ENCODE assay signal across 17 cellular contexts in genomic region chr5:158966691-158967090, GRCh38.
A peak's percentile ranks its signal among the peaks of the same experiment; 100 is the strongest.
DNase-seq lines count a peak whose midpoint lies in the region; ATAC-seq, FAIRE-seq and TF ChIP-seq lines count a peak whose summit lies in the region.
"Had no signal": no experiment of that assay in that cellular context is flagged by ENCODE, and none has a peak within 500 bp of the region (broad histone marks: within the 10 kb centered on the region; RNA-seq: fewer than 3 reads in every experiment).

No MANE protein-coding gene starts in this region.

- H3K4me3 Mint-ChIP-seq in stimulated activated naive B cell treated with anti-CD40 and anti-IgM and Interleukin-4, amounts not matched to agents 10 μg/mL and 1 μg/mL and 100 μg/mL, for 72 hours: no peak overlapping the region
- no peak overlapping the region for H3K4me3 Mint-ChIP-seq in activated T-cell treated with anti-CD3 and anti-CD28 coated beads, Interleukin-2, amount 50 U/mL, for 4 hours
- H3K4me3 Mint-ChIP-seq: GM23338 had no signal

- H3K36me3 Mint-ChIP-seq in stimulated activated naive B cell treated with anti-CD40 and anti-IgM and Interleukin-4, amounts not matched to agents 10 μg/mL and 1 μg/mL and 100 μg/mL, for 72 hours: peaks cover 13 to 51% of the 10 kb centered on the region in 2 donors
- no peaks in the 10 kb centered on the region for H3K36me3 Mint-ChIP-seq in activated T-cell treated with anti-CD3 and anti-CD28 coated beads, Interleukin-2, amount 50 U/mL, for 4 hours (ENCODE audit: insufficient read depth)

- DNase-seq in GM12892 (ENCODE audit: insufficient read length) (no peak), NCI-H2227 treated with DMSO at 0.1 percent for 48 hours (lab: John Stamatoyannopoulos, UW) (peak; percentile 53), fibroblast of peridontal ligament (ENCODE audit: extremely low read depth) (peak; percentile 47), NCI-H1092 (lab: John Stamatoyannopoulos, UW) (no peak), C1 segment of cervical spinal cord (lab: John Stamatoyannopoulos, UW) (no peak)
- DNase-seq in stimulated activated naive B cell treated with anti-CD40 and anti-IgM and Interleukin-4, amounts not matched to agents 10 μg/mL and 1 μg/mL and 100 μg/mL, for 72 hours: no peak
- no peak for DNase-seq in activated T-cell treated with anti-CD3 and anti-CD28 coated beads, Interleukin-2, amount 50 U/mL, for 4 hours
- DNase-seq: NCI-H1105, NCI-H1694 treated with DMSO at 0.1 percent for 48 hours, NCI-H446 treated with DMSO at 0.1 percent for 48 hours, NCI-H748 treated with DMSO at 0.1 percent for 48 hours, SIG-M5 had no signal

- H3K27ac Mint-ChIP-seq in stimulated activated naive B cell treated with anti-CD40 and anti-IgM and Interleukin-4, amounts not matched to agents 10 μg/mL and 1 μg/mL and 100 μg/mL, for 72 hours: peak overlapping the region; percentile 82
- H3K27ac Mint-ChIP-seq: GM23338 had no signal

- H3K9me3 Mint-ChIP-seq in stimulated activated naive B cell treated with anti-CD40 and anti-IgM and Interleukin-4, amounts not matched to agents 10 μg/mL and 1 μg/mL and 100 μg/mL, for 72 hours: no peaks in the 10 kb centered on the region
- no peaks in the 10 kb centered on the region for H3K9me3 Mint-ChIP-seq in activated T-cell treated with anti-CD3 and anti-CD28 coated beads, Interleukin-2, amount 50 U/mL, for 4 hours
- H3K9me3 Mint-ChIP-seq: GM23338 had no signal

- peak; percentile 53 for FAIRE-seq in GM12892 (lab: Jason Lieb, UNC)
- FAIRE-seq: GM12878, HTR-8/SVneo, K562, RCC 7860 had no signal

- no peaks in the 10 kb centered on the region for H3K27me3 Mint-ChIP-seq in stimulated activated naive B cell treated with anti-CD40 and anti-IgM and Interleukin-4, amounts not matched to agents 10 μg/mL and 1 μg/mL and 100 μg/mL, for 72 hours
- peaks cover 8% of the 10 kb centered on the region for H3K27me3 Mint-ChIP-seq in activated T-cell treated with anti-CD3 and anti-CD28 coated beads, Interleukin-2, amount 50 U/mL, for 4 hours (ENCODE audit: low read depth)

- no peak for TF ChIP-seq POLR2A in GM12892 (IDR thresholded peaks at IDR 0.05; ENCODE audit: low read depth, low read length)

- peaks cover 59 to 91% of the 10 kb centered on the region in 2 donors for H3K4me1 Mint-ChIP-seq in stimulated activated naive B cell treated with anti-CD40 and anti-IgM and Interleukin-4, amounts not matched to agents 10 μg/mL and 1 μg/mL and 100 μg/mL, for 72 hours
- no peaks in the 10 kb centered on the region for H3K4me1 Mint-ChIP-seq in activated T-cell treated with anti-CD3 and anti-CD28 coated beads, Interleukin-2, amount 50 U/mL, for 4 hours (ENCODE audit: low read depth)

- ATAC-seq in stimulated activated naive B cell treated with anti-CD40 and anti-IgM and Interleukin-4, amounts not matched to agents 10 μg/mL and 1 μg/mL and 100 μg/mL, for 72 hours (replicated peaks): peak in 1 of 2 donors; percentile 17
- no peak for ATAC-seq in activated T-cell treated with anti-CD3 and anti-CD28 coated beads, Interleukin-2, amount 50 U/mL, for 4 hours
- ATAC-seq: GM23338, K562 had no signal

Comparison
In these comparisons a context has a peak if more than half of its experiments do, and no peak if none do; other contexts are left out.
1. DNase-seq: peak in NCI-H2227 treated with DMSO at 0.1 percent for 48 hours (single experiment) and fibroblast of peridontal ligament (single experiment); none in GM12892 (single experiment), stimulated activated naive B cell treated with anti-CD40 and anti-IgM and Interleukin-4, amounts not matched to agents 10 μg/mL and 1 μg/mL and 100 μg/mL, for 72 hours (single experiment), NCI-H1092 (single experiment), C1 segment of cervical spinal cord (0 of 14) and activated T-cell treated with anti-CD3 and anti-CD28 coated beads, Interleukin-2, amount 50 U/mL, for 4 hours (single experiment).